In genomic region chr22:38754247-38755154, GRCh38 we compare ENCODE assay signal across 8 cellular contexts. TPM values are rescaled to one million over a fixed set of nuclear protein-coding genes. Genes with fewer than 3 reads are reported as not detected.
DNase-seq lines count a peak whose midpoint lies in the region; ATAC-seq and TF ChIP-seq lines count a peak whose summit lies in the region.

No MANE protein-coding gene starts in this region.

- CTCF ChIA-PET in HEK293 (lab: Yijun Ruan, JAX), result interaction anchor here (0.7 to 1.6 kb wide), 5 partner anchors 12 to 116 kb away, joined by 3 to 5 read pairs (median 4); no protein-coding TSS in a partner anchor

- H3K4me3 ChIP-seq in HEK293 (ENCODE audit: low read depth, low read length), result peak overlapping the region; percentile 71
- H3K4me3 ChIP-seq in RWPE2 (ENCODE audit: severe bottlenecking), result peak overlapping the region; percentile 77
- H3K4me3 ChIP-seq in cardiac fibroblast (replicated peaks in 1 of 2; ENCODE audit: low read depth in 2 of 2, low read length in 2 of 2), result peak overlapping the region; percentile 45 to 65
- peak overlapping the region; percentile 78 to 87 (median 79) for H3K4me3 ChIP-seq in skeletal muscle tissue (ENCODE audit: low read length in 3 of 3)

- H3K36me3 ChIP-seq in HEK293 (ENCODE audit: control insufficient read depth in 2 of 2, insufficient read depth in 1 of 2, low read length in 2 of 2), result peaks cover 6 to 42% of the 10 kb centered on the region in 2 experiments; a peak in 2 of 3 replicates
- peaks cover 46% of the 10 kb centered on the region for H3K36me3 ChIP-seq in RWPE2 (ENCODE audit: low read depth)
- H3K36me3 ChIP-seq in skeletal muscle tissue (ENCODE audit: control insufficient read depth in 3 of 3, insufficient read depth in 3 of 3, low read length in 3 of 3), result peaks cover 27 to 31% (median 28%) of the 10 kb centered on the region in 3 donors

- DNase-seq in CD14-positive monocyte (ENCODE audit: low spot score) (peak; percentile 77), RWPE2 (ENCODE audit: low spot score) (no peak), cardiac fibroblast (ENCODE audit: low read depth in 2 of 2) (peak; percentile 56 to 84), iris pigment epithelial cell (ENCODE audit: low read depth) (peak; percentile 31), LoVo (ENCODE audit: low spot score) (no peak)

- H3K36me3 Mint-ChIP-seq in CD14-positive monocyte, result peaks cover 28 to 45% of the 10 kb centered on the region in 2 donors

- intact Hi-C loops in CD14-positive monocyte (cut with micrococcal nuclease), result loop anchor here (5.0 to 10.0 kb wide), 4 partner anchors 47 to 770 kb away; partner anchors contain the start of genes GTPBP1 (in 2 of the 2), ATF4 (in 1 of the 2) and CBX6 (in 1 of the 2)

- peaks cover 9% of the 10 kb centered on the region for H3K4me1 ChIP-seq in HEK293 (ENCODE audit: control insufficient read depth, insufficient read depth, low read length)
- H3K4me1 ChIP-seq in RWPE2 (ENCODE audit: insufficient read depth, poor library complexity, severe bottlenecking), result peaks cover 14% of the 10 kb centered on the region
- H3K4me1 ChIP-seq in skeletal muscle tissue (ENCODE audit: control insufficient read depth in 3 of 3, insufficient read depth in 3 of 3, low read length in 3 of 3), result peaks cover 45 to 58% (median 48%) of the 10 kb centered on the region in 3 donors

- H3K27ac Mint-ChIP-seq in CD14-positive monocyte, result peak overlapping the region; percentile 98 to 100 (median 99)

- peaks cover 0 to 3% (median 0%) of the 10 kb centered on the region in 7 donors for H3K9me3 Mint-ChIP-seq in CD14-positive monocyte

- H3K4me3 Mint-ChIP-seq in CD14-positive monocyte, result peak overlapping the region; percentile 93 to 97

- TF ChIP-seq CTCF in CD14-positive monocyte (IDR thresholded peaks at IDR 0.05) (no peak), HEK293 (tag by site-specific recombination; IDR thresholded peaks at IDR 0.05) (no peak), RWPE2 (IDR thresholded peaks at IDR 0.05; ENCODE audit: poor library complexity, severe bottlenecking) (no peak), cardiac fibroblast (IDR thresholded peaks at IDR 0.05; ENCODE audit: low read depth, low read length) (no peak)

- H3K27me3 Mint-ChIP-seq in CD14-positive monocyte (ENCODE audit: low read depth in 3 of 3), result peaks cover 0 to 3% (median 0%) of the 10 kb centered on the region in 3 donors

- ATAC-seq in RWPE2 (ENCODE audit: low read depth) (peak; percentile 38), HG02623 (IDR thresholded peaks at IDR 0.05; ENCODE audit: unreplicated experiment) (no peak)

- H3K27ac ChIP-seq in HEK293 (ENCODE audit: extremely low read depth, low read depth, low read length), result peak overlapping the region; percentile 97
- H3K27ac ChIP-seq in RWPE2 (ENCODE audit: poor library complexity, severe bottlenecking), result peak overlapping the region; percentile 90
- H3K27ac ChIP-seq in skeletal muscle tissue (ENCODE audit: low read depth, low read length), result peak overlapping the region; percentile 96

- H3K27me3 ChIP-seq in RWPE2 (ENCODE audit: insufficient read depth, poor library complexity, severe bottlenecking) (no peaks in the 10 kb centered on the region), skeletal muscle tissue (ENCODE audit: control insufficient read depth in 3 of 3, insufficient read depth in 3 of 3, low read length in 3 of 3) (no peaks in the 10 kb centered on the region)

- peak overlapping the region; percentile 74 to 90 (median 88) for H3K9ac ChIP-seq in skeletal muscle tissue (ENCODE audit: low read depth in 1 of 3, low read length in 3 of 3)

- no peaks in the 10 kb centered on the region for H3K9me3 ChIP-seq in HEK293 (ENCODE audit: control insufficient read depth, insufficient read depth, low read depth, low read length)
- no peaks in the 10 kb centered on the region for H3K9me3 ChIP-seq in RWPE2 (ENCODE audit: severe bottlenecking)
- H3K9me3 ChIP-seq in skeletal muscle tissue (ENCODE audit: control insufficient read depth in 3 of 3, low read length in 3 of 3), result no peaks in the 10 kb centered on the region

- peaks cover 72% of the 10 kb centered on the region for H3K4me1 Mint-ChIP-seq in CD14-positive monocyte

- POLR2A ChIA-PET in HEK293 (lab: Yijun Ruan, JAX), result interaction anchor here (0.7 kb wide), 1 partner anchor 14 kb away, joined by 5 read pairs; no protein-coding TSS in a partner anchor

TF ChIP-seq in HEK293, 187 proteins besides CTCF, POLR2A, EP300 and RAD21:
- TF ChIP-seq ZNF76 (tag by site-specific recombination; IDR thresholded peaks at IDR 0.05; ENCODE audit: borderline replicate concordance, low read depth) (0 out of 2 replicates have a peak, but pooled peaks have one; percentile 40), PATZ1 (tag by site-specific recombination; IDR thresholded peaks at IDR 0.05) (peak; percentile 39; the same call in 1 of the 2 replicates), ZBTB17 (tag by site-specific recombination; IDR thresholded peaks at IDR 0.05) (no peak; the same call in 1 of the 2 replicates), ZNF239 (tag by site-specific recombination; IDR thresholded peaks at IDR 0.05) (no peak), PRDM4 (tag by site-specific recombination; IDR thresholded peaks at IDR 0.05) (peak; percentile 72; the same call in 1 of the 2 replicates), ZFP3 (tag by site-specific recombination; IDR thresholded peaks at IDR 0.05; ENCODE audit: low read depth) (peak; percentile 55)
TF ChIP-seq in HEK293: peak in this region for 4.

RNA-seq across cellular contexts. Expression of gene SUN2, which starts 1.3 kb away (rescaled TPM):
- 10 to 100 TPM; 95.8 to 97.8 TPM for polyA plus RNA-seq in CD14-positive monocyte
- 40.2 TPM for total RNA-seq in skeletal muscle tissue

RNA-seq across cellular contexts. Expression of gene DNAL4, which starts 39.4 kb away (rescaled TPM):
- 1 to 10 TPM; 8.9 to 9.3 TPM for polyA plus RNA-seq in CD14-positive monocyte
- 12.0 TPM for total RNA-seq in skeletal muscle tissue

RNA-seq across cellular contexts. Expression of gene GTPBP1, which starts 48.8 kb away (rescaled TPM):
- 10 to 100 TPM in 1 of 2 donors, 1 to 10 TPM in 1; 6.7 to 12.7 TPM for polyA plus RNA-seq in CD14-positive monocyte
- total RNA-seq in skeletal muscle tissue, result 19.3 TPM

RNA-seq across cellular contexts. Expression of gene JOSD1, which starts 53.8 kb away (rescaled TPM):
- 1 to 10 TPM; 7.1 to 7.2 TPM for polyA plus RNA-seq in CD14-positive monocyte
- total RNA-seq in skeletal muscle tissue, result 25.1 TPM

Comparison
In these comparisons a context has a peak if more than half of its experiments do, and no peak if none do; other contexts are left out.
1. DNase-seq: peak in CD14-positive monocyte (single experiment), cardiac fibroblast (2 of 2) and iris pigment epithelial cell (single experiment); none in RWPE2 (single experiment) and LoVo (single experiment).
2. Peak in every context shown above with its lines, with median percentiles within 50 percentile points of each other: H3K27ac ChIP-seq and H3K4me3 ChIP-seq.